Comparison of ENCODE assay signal across 8 cellular contexts in genomic region chr7:77800158-77800557, GRCh38. TPM values are rescaled to one million over a fixed set of nuclear protein-coding genes. Genes with fewer than 3 reads are reported as not detected.
A peak's percentile ranks its signal among the peaks of the same experiment; 100 is the strongest.
DNase-seq lines count a peak whose midpoint lies in the region; ATAC-seq and TF ChIP-seq lines count a peak whose summit lies in the region.

No MANE protein-coding gene starts in this region.

- H3K4me1 Mint-ChIP-seq in CD4-positive, alpha-beta memory T cell = peaks cover 63 to 86% (median 77%) of the 10 kb centered on the region in 4 donors
- peaks cover 73% of the 10 kb centered on the region for H3K4me1 Mint-ChIP-seq in activated CD4-positive, alpha-beta T cell treated with anti-CD3 and anti-CD28 coated beads, Interleukin-2, amount 10 ng/mL, durations not matched to agents 7 days and 5 days

- TF ChIP-seq POLR2A in tibial nerve (IDR thresholded peaks at IDR 0.05) = no peak

- intact Hi-C loops in CD4-positive, alpha-beta memory T cell (cut with micrococcal nuclease) = no loop called here
- intact Hi-C loops in lower lobe of right lung (cut with DNase I) = no loop called here

- peak overlapping the region; percentile 80 for H3K27ac ChIP-seq in CD4-positive, alpha-beta memory T cell (ENCODE audit: low read depth, low read length)
- H3K27ac ChIP-seq in lower lobe of right lung (no peak overlapping the region), tibial nerve (no peak overlapping the region)

- no peaks in the 10 kb centered on the region for H3K27me3 ChIP-seq in CD4-positive, alpha-beta memory T cell (ENCODE audit: insufficient read depth, low read length)
- H3K27me3 ChIP-seq in HAP-1 (ENCODE audit: low read depth) (no peaks in the 10 kb centered on the region), lower lobe of right lung (ENCODE audit: low read depth) (no peaks in the 10 kb centered on the region), tibial nerve (no peaks in the 10 kb centered on the region)

- no peaks in the 10 kb centered on the region for H3K36me3 ChIP-seq in CD4-positive, alpha-beta memory T cell (ENCODE audit: insufficient read depth, low read length)
- H3K36me3 ChIP-seq in HAP-1 (replicated peaks) = no peaks in the 10 kb centered on the region; the same call in 1 of the 2 replicates
- H3K36me3 ChIP-seq in lower lobe of right lung = peaks cover 1% of the 10 kb centered on the region
- H3K36me3 ChIP-seq in tibial nerve = peaks cover 0 to under 1% (median 0%) of the 10 kb centered on the region in 3 donors

- no peak for ATAC-seq in lower lobe of right lung
- no peak for ATAC-seq in activated CD4-positive, CD25-positive, alpha-beta regulatory T cell treated with anti-CD3 and anti-CD28 coated beads, Interleukin-2, amount 50 U/mL, for 24 hours

- TF ChIP-seq CTCF in lower lobe of right lung (IDR thresholded peaks at IDR 0.05) (no peak), tibial nerve (IDR thresholded peaks at IDR 0.05) (no peak)

- H3K4me3 ChIP-seq in CD4-positive, alpha-beta memory T cell (ENCODE audit: low read length in 2 of 2) = peak overlapping the region; percentile 33 to 96
- H3K4me3 ChIP-seq in HAP-1 (peak overlapping the region; percentile 80), lower lobe of right lung (peak overlapping the region; percentile 78), tibial nerve (peak overlapping the region in 1 of 4 donors; percentile 83)

- CTCF ChIA-PET in CD4-positive, alpha-beta memory T cell (lab: Charles Lee; ENCODE audit: partially characterized antibody) = no interaction called here
- CTCF ChIA-PET in activated CD4-positive, alpha-beta T cell treated with anti-CD3 and anti-CD28 coated beads, Interleukin-2, amount 10 ng/mL, durations not matched to agents 7 days and 5 days (lab: Charles Lee) = no interaction called here

- peaks cover 76% of the 10 kb centered on the region for H3K4me1 ChIP-seq in CD4-positive, alpha-beta memory T cell (ENCODE audit: insufficient read depth, low read length)
- H3K4me1 ChIP-seq in HAP-1 = peaks cover 33% of the 10 kb centered on the region
- H3K4me1 ChIP-seq in lower lobe of right lung = peaks cover 29% of the 10 kb centered on the region
- H3K4me1 ChIP-seq in tibial nerve = peaks cover 0 to 28% (median 9%) of the 10 kb centered on the region in 4 donors

- peaks cover 0 to 17% of the 10 kb centered on the region in 2 donors for H3K36me3 Mint-ChIP-seq in CD4-positive, alpha-beta memory T cell
- H3K36me3 Mint-ChIP-seq in activated CD4-positive, alpha-beta T cell treated with anti-CD3 and anti-CD28 coated beads, Interleukin-2, amount 10 ng/mL, durations not matched to agents 7 days and 5 days (ENCODE audit: low read depth) = peaks cover 40% of the 10 kb centered on the region

- H3K9me3 Mint-ChIP-seq in CD4-positive, alpha-beta memory T cell = peaks cover 0 to 2% (median 0%) of the 10 kb centered on the region in 8 donors
- H3K9me3 Mint-ChIP-seq in activated CD4-positive, alpha-beta T cell treated with anti-CD3 and anti-CD28 coated beads, Interleukin-2, amount 10 ng/mL, durations not matched to agents 7 days and 5 days = peaks cover 8% of the 10 kb centered on the region

- POLR2A ChIA-PET in CD4-positive, alpha-beta memory T cell (lab: Charles Lee; ENCODE audit: partially characterized antibody) = interaction anchor here (3.2 kb wide), 1 partner anchor 33 kb away, joined by 96 read pairs; no protein-coding TSS in a partner anchor
- POLR2A ChIA-PET in activated CD4-positive, alpha-beta T cell treated with anti-CD3 and anti-CD28 coated beads, Interleukin-2, amount 10 ng/mL, durations not matched to agents 7 days and 5 days (lab: Charles Lee) = no interaction called here

- H3K27ac Mint-ChIP-seq in CD4-positive, alpha-beta memory T cell = peak overlapping the region; percentile 87 to 99 (median 95)
- peak overlapping the region; percentile 91 for H3K27ac Mint-ChIP-seq in activated CD4-positive, alpha-beta T cell treated with anti-CD3 and anti-CD28 coated beads, Interleukin-2, amount 10 ng/mL, durations not matched to agents 7 days and 5 days

- TF ChIP-seq EP300 in tibial nerve (IDR thresholded peaks at IDR 0.05) = no peak

- DNase-seq in CD4-positive, alpha-beta memory T cell = no peak
- DNase-seq in HAP-1 (ENCODE audit: low spot score in 2 of 2) (no peak), lower lobe of right lung (no peak), tibial nerve (ENCODE audit: low spot score in 2 of 2) (no peak), DMS114 treated with DMSO at 0.1 percent for 48 hours (lab: John Stamatoyannopoulos, UW; ENCODE audit: unreplicated experiment) (no peak), NCI-H2196 (lab: John Stamatoyannopoulos, UW; ENCODE audit: unreplicated experiment) (no peak)
- no peak for DNase-seq in activated CD4-positive, alpha-beta T cell treated with anti-CD3 and anti-CD28 coated beads, Interleukin-2, amount 10 ng/mL, durations not matched to agents 7 days and 5 days

- in situ Hi-C loops in HAP-1 (cut with MboI; ENCODE audit: low sequenced_read_pairs) = no loop called here

- no peaks in the 10 kb centered on the region for H3K27me3 Mint-ChIP-seq in CD4-positive, alpha-beta memory T cell
- H3K27me3 Mint-ChIP-seq in activated CD4-positive, alpha-beta T cell treated with anti-CD3 and anti-CD28 coated beads, Interleukin-2, amount 10 ng/mL, durations not matched to agents 7 days and 5 days = no peaks in the 10 kb centered on the region

- 56 to 60% methylated on average over 4 of the region's 4 CpGs for WGBS in tibial nerve, 2 donors

- no peaks in the 10 kb centered on the region for H3K9me3 ChIP-seq in CD4-positive, alpha-beta memory T cell (ENCODE audit: control insufficient read depth in 1 of 2, low read length in 2 of 2)
- H3K9me3 ChIP-seq in HAP-1 (no peaks in the 10 kb centered on the region), lower lobe of right lung (no peaks in the 10 kb centered on the region), tibial nerve (no peaks in the 10 kb centered on the region)

- H3K4me3 Mint-ChIP-seq in CD4-positive, alpha-beta memory T cell = peak overlapping the region; percentile 93 to 100 (median 96)
- peak overlapping the region; percentile 84 for H3K4me3 Mint-ChIP-seq in activated CD4-positive, alpha-beta T cell treated with anti-CD3 and anti-CD28 coated beads, Interleukin-2, amount 10 ng/mL, durations not matched to agents 7 days and 5 days

RNA-seq across cellular contexts. Expression of gene PHTF2, which starts 1.6 kb away (rescaled TPM):
- total RNA-seq in CD4-positive, alpha-beta memory T cell = 10 to 100 TPM; 32.8 to 34.1 TPM
- polyA plus RNA-seq in CD4-positive, alpha-beta memory T cell = 10 to 100 TPM; 19.6 to 27.1 TPM
- 10 to 100 TPM; 33.6 to 39.5 TPM for total RNA-seq in activated CD4-positive, alpha-beta T cell treated with anti-CD3 and anti-CD28 coated beads, Interleukin-2, amount 10 ng/mL, durations not matched to agents 7 days and 5 days
- total RNA-seq in lower lobe of right lung = 15.2 TPM
- total RNA-seq in tibial nerve = 10 to 100 TPM; 12.6 to 16.5 (median 14.7) TPM

RNA-seq across cellular contexts. Expression of gene TMEM60, which starts 1.9 kb away (rescaled TPM):
- 10 to 100 TPM; 18.2 to 18.3 TPM for total RNA-seq in CD4-positive, alpha-beta memory T cell
- 10 to 100 TPM; 23.2 to 36.6 TPM for polyA plus RNA-seq in CD4-positive, alpha-beta memory T cell
- total RNA-seq in activated CD4-positive, alpha-beta T cell treated with anti-CD3 and anti-CD28 coated beads, Interleukin-2, amount 10 ng/mL, durations not matched to agents 7 days and 5 days = 10 to 100 TPM; 15.2 to 15.9 TPM
- total RNA-seq in lower lobe of right lung (24.6 TPM), tibial nerve (10 to 100 TPM in 3 of 4 donors, 1 to 10 TPM in 1; 7.8 to 17.4 (median 11.7) TPM)
